ENCODE assay signal across 20 cellular contexts in genomic region chr7:83732305-83732704, GRCh38.
DNase-seq lines count a peak whose midpoint lies in the region; ATAC-seq and TF ChIP-seq lines count a peak whose summit lies in the region.
"Had no signal": no experiment of that assay in that cellular context is flagged by ENCODE, and none has a peak within 500 bp of the region (broad histone marks: within the 10 kb centered on the region; RNA-seq: fewer than 3 reads in every experiment).

No MANE protein-coding gene starts in this region.

- no peaks in the 10 kb centered on the region for H3K79me2 ChIP-seq in KMS-11 (ENCODE audit: insufficient read depth, low read depth)
- H3K79me2 ChIP-seq in PC-3 (ENCODE audit: low read length), result no peaks in the 10 kb centered on the region
- H3K79me2 ChIP-seq: parathyroid adenoma had no signal

- no peaks in the 10 kb centered on the region for H3K9me3 Mint-ChIP-seq in MCF 10A (ENCODE audit: unreplicated experiment)
- H3K9me3 Mint-ChIP-seq: CD8-positive, alpha-beta T cell had no signal

- no peak overlapping the region; the same call in 1 of the 2 replicates for H3K9ac ChIP-seq in KMS-11
- no peak overlapping the region for H3K9ac ChIP-seq in PC-3 (ENCODE audit: low read length)
- H3K9ac ChIP-seq: parathyroid adenoma had no signal

- WGBS in testis, 2 donors, result 71 to 90% methylated on average over 3 of the region's 3 CpGs

- peak overlapping the region; percentile 47 for H3K27ac ChIP-seq in KMS-11
- H3K27ac ChIP-seq in PC-3 (ENCODE audit: low read length), result no peak overlapping the region
- no peak overlapping the region for H3K27ac ChIP-seq in testis
- H3K27ac ChIP-seq: parathyroid adenoma, vagina had no signal

- peak; percentile 72 for DNase-seq in DMS79 treated with DMSO at 0.1 percent for 48 hours (lab: John Stamatoyannopoulos, UW)
- DNase-seq in PC-3, result peak; percentile 33
- DNase-seq in fibroblast of gingiva (ENCODE audit: low read depth), result peak; percentile 6
- DNase-seq in amygdala (lab: John Stamatoyannopoulos, UW), result no peak
- DNase-seq in testis, result no peak
- DNase-seq in MCF 10A (ENCODE audit: unreplicated experiment), result no peak
- DNase-seq: activated CD4-positive, CD25-positive, alpha-beta regulatory T cell treated with anti-CD3 and anti-CD28 coated beads, Interleukin-2, amount 50 U/mL, for 72 hours; activated naive CD8-positive, alpha-beta T cell treated with anti-CD3 and anti-CD28 coated beads, Interleukin-2, amount 10 ng/mL, durations not matched to agents 7 days and 5 days; CD8-positive, alpha-beta T cell; central memory CD4-positive, alpha-beta T cell; effector CD8-positive, alpha-beta T cell; mammary epithelial cell; naive B cell; NCI-H1092 treated with DMSO at 0.1 percent for 48 hours; NCI-H446 treated with DMSO at 0.1 percent for 48 hours had no signal

- POLR2A ChIA-PET in PC-3 (lab: Charles Lee; ENCODE audit: unreplicated experiment) (no interaction called here), MCF 10A (lab: Yijun Ruan, JAX) (no interaction called here)

- no peaks in the 10 kb centered on the region for H3K9me3 ChIP-seq in PC-3 (ENCODE audit: low read length)
- no peaks in the 10 kb centered on the region for H3K9me3 ChIP-seq in testis
- H3K9me3 ChIP-seq: vagina had no signal

- no peak for TF ChIP-seq POLR2A in testis (IDR thresholded peaks at IDR 0.05)

- H3K36me3 Mint-ChIP-seq in MCF 10A (ENCODE audit: insufficient read depth, unreplicated experiment), result no peaks in the 10 kb centered on the region
- H3K36me3 Mint-ChIP-seq: activated naive CD8-positive, alpha-beta T cell treated with anti-CD3 and anti-CD28 coated beads, Interleukin-2, amount 10 ng/mL, durations not matched to agents 7 days and 5 days; CD8-positive, alpha-beta T cell; naive B cell had no signal

- H3K4me1 Mint-ChIP-seq in MCF 10A (ENCODE audit: insufficient read depth, unreplicated experiment), result no peaks in the 10 kb centered on the region
- H3K4me1 Mint-ChIP-seq: activated naive CD8-positive, alpha-beta T cell treated with anti-CD3 and anti-CD28 coated beads, Interleukin-2, amount 10 ng/mL, durations not matched to agents 7 days and 5 days; naive B cell had no signal

- no peaks in the 10 kb centered on the region for H4K20me1 ChIP-seq in KMS-11 (ENCODE audit: insufficient read depth)
- H4K20me1 ChIP-seq in PC-3 (ENCODE audit: low read length), result no peaks in the 10 kb centered on the region

- H3K4me1 ChIP-seq in KMS-11 (ENCODE audit: low read depth, poor library complexity, severe bottlenecking) (peaks cover 39% of the 10 kb centered on the region), PC-3 (ENCODE audit: insufficient read depth, low read length) (no peaks in the 10 kb centered on the region), testis (no peaks in the 10 kb centered on the region)
- H3K4me1 ChIP-seq: parathyroid adenoma, vagina had no signal

- intact Hi-C loops in PC-3 (cut with micrococcal nuclease) (no loop called here), testis (cut with DNase I; ENCODE audit: low total_unique reads) (no loop called here), MCF 10A (cut with micrococcal nuclease) (no loop called here)

- H3F3A ChIP-seq in PC-3 (ENCODE audit: low read length, unreplicated experiment), result no peaks in the 10 kb centered on the region

- peak; percentile 87 for ATAC-seq in PC-3
- ATAC-seq in GM18873 (IDR thresholded peaks at IDR 0.05; ENCODE audit: low FRiP score, unreplicated experiment), result no peak
- ATAC-seq: CD8-positive, alpha-beta T cell; K562 had no signal

- H3K27me3 ChIP-seq in KMS-11 (ENCODE audit: insufficient read depth, low read depth) (no peaks in the 10 kb centered on the region), PC-3 (ENCODE audit: low read length) (no peaks in the 10 kb centered on the region), testis (no peaks in the 10 kb centered on the region)
- H3K27me3 ChIP-seq: vagina had no signal

- no peak overlapping the region for H3K27ac Mint-ChIP-seq in MCF 10A (ENCODE audit: low read depth, unreplicated experiment)
- H3K27ac Mint-ChIP-seq: activated naive CD8-positive, alpha-beta T cell treated with anti-CD3 and anti-CD28 coated beads, Interleukin-2, amount 10 ng/mL, durations not matched to agents 7 days and 5 days; CD8-positive, alpha-beta T cell; naive B cell had no signal

- CTCF ChIA-PET in PC-3 (lab: Charles Lee) (no interaction called here), MCF 10A (lab: Yijun Ruan, JAX) (no interaction called here)

- BruUV-seq in PC-3 (replicated peaks; lab: Mats Ljungman, UMichigan) (no TSS peak), MCF 10A (replicated peaks; lab: Mats Ljungman, UMichigan) (no TSS peak)

- H2AFZ ChIP-seq in KMS-11 (ENCODE audit: low read depth), result peak overlapping the region; percentile 29; the same call in 1 of the 2 replicates
- no peak overlapping the region for H2AFZ ChIP-seq in PC-3 (ENCODE audit: low read length)
- H2AFZ ChIP-seq: parathyroid adenoma had no signal

- no peaks in the 10 kb centered on the region for H3K36me3 ChIP-seq in KMS-11 (ENCODE audit: insufficient read depth)
- no peaks in the 10 kb centered on the region for H3K36me3 ChIP-seq in PC-3 (ENCODE audit: low read depth, low read length)
- H3K36me3 ChIP-seq in testis (ENCODE audit: low read depth, missing control alignments), result no peaks in the 10 kb centered on the region
- H3K36me3 ChIP-seq: vagina had no signal

- H3K27me3 Mint-ChIP-seq in MCF 10A (ENCODE audit: insufficient read depth, unreplicated experiment), result peaks cover 38% of the 10 kb centered on the region
- H3K27me3 Mint-ChIP-seq: activated naive CD8-positive, alpha-beta T cell treated with anti-CD3 and anti-CD28 coated beads, Interleukin-2, amount 10 ng/mL, durations not matched to agents 7 days and 5 days; naive B cell had no signal

- no peaks in the 10 kb centered on the region for H3K9me2 ChIP-seq in PC-3 (replicated peaks; ENCODE audit: low read length)

- TF ChIP-seq CTCF in KMS-11 (conservative IDR thresholded peaks at IDR 0.05; ENCODE audit: low read depth, low read length), result no peak
- no peak for TF ChIP-seq CTCF in PC-3 (conservative IDR thresholded peaks at IDR 0.05; ENCODE audit: low read depth, low read length)
- TF ChIP-seq CTCF in testis (IDR thresholded peaks at IDR 0.05), result no peak
- TF ChIP-seq CTCF in MCF 10A (IDR thresholded peaks at IDR 0.05; ENCODE audit: unreplicated experiment), result no peak

- H3K4me3 Mint-ChIP-seq in MCF 10A (ENCODE audit: unreplicated experiment), result no peak overlapping the region
- H3K4me3 Mint-ChIP-seq: activated naive CD8-positive, alpha-beta T cell treated with anti-CD3 and anti-CD28 coated beads, Interleukin-2, amount 10 ng/mL, durations not matched to agents 7 days and 5 days; CD8-positive, alpha-beta T cell; naive B cell had no signal

- H3K4me3 ChIP-seq in KMS-11 (IDR thresholded peaks at IDR 0.05; ENCODE audit: insufficient read depth, low read depth, low read length) (no peak overlapping the region), PC-3 (ENCODE audit: low read length) (no peak overlapping the region), testis (no peak overlapping the region)
- H3K4me3 ChIP-seq: K562, vagina had no signal

- H3K4me2 ChIP-seq in KMS-11 (peak overlapping the region; percentile 55), PC-3 (ENCODE audit: low read length) (no peak overlapping the region)

Comparison
In these comparisons a context has a peak if more than half of its experiments do, and no peak if none do; other contexts are left out.
1. DNase-seq: peak in DMS79 treated with DMSO at 0.1 percent for 48 hours (single experiment), PC-3 (single experiment) and fibroblast of gingiva (single experiment); none in amygdala (0 of 56), testis (single experiment) and MCF 10A (single experiment).